In genomic region chr15:24961967-24962366, GRCh38 we compare ENCODE assay signal across 2 cellular contexts.
TF ChIP-seq lines count a peak whose summit lies in the region.

No MANE protein-coding gene starts in this region.

TF ChIP-seq in WTC11, 78 proteins besides CTCF, POLR2A, EP300 and RAD21:
- TF ChIP-seq E2F1 (CRISPR knock-in tag; IDR thresholded peaks at IDR 0.05) (no peak), TEAD1 (CRISPR knock-in tag; IDR thresholded peaks at IDR 0.05) (no peak), CDX4 (CRISPR knock-in tag; IDR thresholded peaks at IDR 0.05; ENCODE audit: borderline replicate concordance) (no peak), E2F5 (CRISPR knock-in tag; IDR thresholded peaks at IDR 0.05) (no peak), FOXP4 (CRISPR knock-in tag; IDR thresholded peaks at IDR 0.05) (no peak), GRHL2 (CRISPR knock-in tag; IDR thresholded peaks at IDR 0.05; ENCODE audit: insufficient replicate concordance, severe bottlenecking) (no peak), ZNF317 (CRISPR knock-in tag; IDR thresholded peaks at IDR 0.05; ENCODE audit: borderline replicate concordance, low read depth) (no peak), CBFB (CRISPR knock-in tag; IDR thresholded peaks at IDR 0.05; ENCODE audit: low read depth) (no peak)

TF ChIP-seq in HepG2, 621 proteins besides CTCF, POLR2A, EP300 and RAD21:
- TF ChIP-seq KDM5A (IDR thresholded peaks at IDR 0.05; ENCODE audit: borderline replicate concordance, low read length), result no peak
- TF ChIP-seq HNF4A (CRISPR knock-in tag; IDR thresholded peaks at IDR 0.05), result 0 out of 2 replicates have a peak, but pooled peaks have one; percentile 7
